In the genomic region with DNA sequence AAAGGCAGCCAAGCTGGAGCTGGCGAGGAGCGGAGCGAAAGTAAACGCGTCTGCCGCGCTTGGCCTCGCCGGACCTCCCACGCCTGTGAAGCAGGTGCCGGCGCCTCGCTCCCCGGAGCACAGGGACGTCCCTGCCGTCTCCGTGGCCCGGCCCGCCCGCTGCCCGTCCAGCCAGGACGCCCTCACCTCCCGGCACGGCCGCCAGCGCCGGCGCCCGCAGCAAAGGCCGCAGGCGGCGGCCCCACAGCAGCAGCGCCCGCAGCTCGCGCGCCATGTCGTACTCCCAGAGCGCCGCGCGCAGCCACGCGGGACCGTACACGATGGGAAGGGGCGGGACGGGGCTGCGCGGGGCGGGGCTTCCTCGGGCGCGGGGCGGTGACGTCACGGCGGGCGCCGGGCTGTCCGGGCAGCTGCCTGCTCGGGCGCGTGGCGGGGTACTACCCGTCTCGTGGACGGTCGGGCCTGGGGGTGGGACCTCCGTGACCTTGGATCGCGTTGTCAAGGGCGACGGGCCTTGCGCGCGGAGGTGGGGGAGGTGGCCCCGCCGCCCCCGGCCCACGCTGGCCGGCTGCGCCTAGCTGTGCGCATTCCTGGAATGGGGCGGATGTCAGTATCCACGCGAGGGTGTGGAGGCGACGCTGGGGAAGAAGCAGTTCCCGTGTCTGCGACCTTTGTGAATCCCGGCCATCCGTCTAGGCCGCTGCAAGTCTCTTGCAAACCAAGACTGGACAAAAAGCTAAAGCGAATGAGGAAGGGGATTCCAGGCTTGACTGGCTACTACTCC, we compare ENCODE assay signal across 1 cellular context.
TF ChIP-seq lines count a peak whose summit lies in the region.

A gene (minus strand): TSS at position 290 of the 784 bp plus-strand sequence. CDS start 16 bp downstream, at position 274.

TF ChIP-seq in K562, 482 proteins besides CTCF, POLR2A, EP300 and RAD21 (continued from another document and continues in another):
- no peak for TF ChIP-seq XRCC3 (IDR thresholded peaks at IDR 0.05)
- no peak for TF ChIP-seq DACH1 (IDR thresholded peaks at IDR 0.05; ENCODE audit: partially characterized antibody)
- TF ChIP-seq ELF1 (tag; IDR thresholded peaks at IDR 0.05) = no peak
- TF ChIP-seq CHD2 (IDR thresholded peaks at IDR 0.05; ENCODE audit: low read depth, low read length) = peak; percentile 54
- TF ChIP-seq, protein P1, sequence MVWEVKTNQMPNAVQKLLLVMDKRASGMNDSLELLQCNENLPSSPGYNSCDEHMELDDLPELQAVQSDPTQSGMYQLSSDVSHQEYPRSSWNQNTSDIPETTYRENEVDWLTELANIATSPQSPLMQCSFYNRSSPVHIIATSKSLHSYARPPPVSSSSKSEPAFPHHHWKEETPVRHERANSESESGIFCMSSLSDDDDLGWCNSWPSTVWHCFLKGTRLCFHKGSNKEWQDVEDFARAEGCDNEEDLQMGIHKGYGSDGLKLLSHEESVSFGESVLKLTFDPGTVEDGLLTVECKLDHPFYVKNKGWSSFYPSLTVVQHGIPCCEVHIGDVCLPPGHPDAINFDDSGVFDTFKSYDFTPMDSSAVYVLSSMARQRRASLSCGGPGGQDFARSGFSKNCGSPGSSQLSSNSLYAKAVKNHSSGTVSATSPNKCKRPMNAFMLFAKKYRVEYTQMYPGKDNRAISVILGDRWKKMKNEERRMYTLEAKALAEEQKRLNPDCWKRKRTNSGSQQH (CRISPR knock-in tag; IDR thresholded peaks at IDR 0.05) = 0 out of 2 replicates have a peak, but pooled peaks have one; percentile 32
- TF ChIP-seq NEUROD1 (IDR thresholded peaks at IDR 0.05; ENCODE audit: borderline replicate concordance, low read depth, low read length, partially characterized antibody) = peak; percentile 32
- no peak for TF ChIP-seq MAFK (IDR thresholded peaks at IDR 0.05; ENCODE audit: low read length)
- 0 out of 2 replicates have a peak, but pooled peaks have one; percentile 52 for TF ChIP-seq ZNF197 (CRISPR knock-in tag; IDR thresholded peaks at IDR 0.05; ENCODE audit: low read depth)
- peak; percentile 77 for TF ChIP-seq POLR2B (IDR thresholded peaks at IDR 0.05; ENCODE audit: low read depth, partially characterized antibody)
- TF ChIP-seq, protein P2, sequence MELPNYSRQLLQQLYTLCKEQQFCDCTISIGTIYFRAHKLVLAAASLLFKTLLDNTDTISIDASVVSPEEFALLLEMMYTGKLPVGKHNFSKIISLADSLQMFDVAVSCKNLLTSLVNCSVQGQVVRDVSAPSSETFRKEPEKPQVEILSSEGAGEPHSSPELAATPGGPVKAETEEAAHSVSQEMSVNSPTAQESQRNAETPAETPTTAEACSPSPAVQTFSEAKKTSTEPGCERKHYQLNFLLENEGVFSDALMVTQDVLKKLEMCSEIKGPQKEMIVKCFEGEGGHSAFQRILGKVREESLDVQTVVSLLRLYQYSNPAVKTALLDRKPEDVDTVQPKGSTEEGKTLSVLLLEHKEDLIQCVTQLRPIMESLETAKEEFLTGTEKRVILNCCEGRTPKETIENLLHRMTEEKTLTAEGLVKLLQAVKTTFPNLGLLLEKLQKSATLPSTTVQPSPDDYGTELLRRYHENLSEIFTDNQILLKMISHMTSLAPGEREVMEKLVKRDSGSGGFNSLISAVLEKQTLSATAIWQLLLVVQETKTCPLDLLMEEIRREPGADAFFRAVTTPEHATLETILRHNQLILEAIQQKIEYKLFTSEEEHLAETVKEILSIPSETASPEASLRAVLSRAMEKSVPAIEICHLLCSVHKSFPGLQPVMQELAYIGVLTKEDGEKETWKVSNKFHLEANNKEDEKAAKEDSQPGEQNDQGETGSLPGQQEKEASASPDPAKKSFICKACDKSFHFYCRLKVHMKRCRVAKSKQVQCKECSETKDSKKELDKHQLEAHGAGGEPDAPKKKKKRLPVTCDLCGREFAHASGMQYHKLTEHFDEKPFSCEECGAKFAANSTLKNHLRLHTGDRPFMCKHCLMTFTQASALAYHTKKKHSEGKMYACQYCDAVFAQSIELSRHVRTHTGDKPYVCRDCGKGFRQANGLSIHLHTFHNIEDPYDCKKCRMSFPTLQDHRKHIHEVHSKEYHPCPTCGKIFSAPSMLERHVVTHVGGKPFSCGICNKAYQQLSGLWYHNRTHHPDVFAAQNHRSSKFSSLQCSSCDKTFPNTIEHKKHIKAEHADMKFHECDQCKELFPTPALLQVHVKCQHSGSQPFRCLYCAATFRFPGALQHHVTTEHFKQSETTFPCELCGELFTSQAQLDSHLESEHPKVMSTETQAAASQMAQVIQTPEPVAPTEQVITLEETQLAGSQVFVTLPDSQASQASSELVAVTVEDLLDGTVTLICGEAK (IDR thresholded peaks at IDR 0.05) = peak; percentile 53
- TF ChIP-seq, protein P2 (CRISPR knock-in tag; IDR thresholded peaks at IDR 0.05) = no peak
- 0 out of 2 replicates have a peak, but pooled peaks have one; percentile 5 for TF ChIP-seq ZNF584 (CRISPR knock-in tag; IDR thresholded peaks at IDR 0.05; ENCODE audit: low read depth)
- no peak for TF ChIP-seq RBM39 (optimal IDR thresholded peaks at IDR 0.05; ENCODE audit: low read depth, low read length)
- no peak for TF ChIP-seq CC2D1A (IDR thresholded peaks at IDR 0.05)
- 0 out of 2 replicates have a peak, but pooled peaks have one; percentile 11 for TF ChIP-seq CBFA2T3 (IDR thresholded peaks at IDR 0.05)
- TF ChIP-seq, protein P3, sequence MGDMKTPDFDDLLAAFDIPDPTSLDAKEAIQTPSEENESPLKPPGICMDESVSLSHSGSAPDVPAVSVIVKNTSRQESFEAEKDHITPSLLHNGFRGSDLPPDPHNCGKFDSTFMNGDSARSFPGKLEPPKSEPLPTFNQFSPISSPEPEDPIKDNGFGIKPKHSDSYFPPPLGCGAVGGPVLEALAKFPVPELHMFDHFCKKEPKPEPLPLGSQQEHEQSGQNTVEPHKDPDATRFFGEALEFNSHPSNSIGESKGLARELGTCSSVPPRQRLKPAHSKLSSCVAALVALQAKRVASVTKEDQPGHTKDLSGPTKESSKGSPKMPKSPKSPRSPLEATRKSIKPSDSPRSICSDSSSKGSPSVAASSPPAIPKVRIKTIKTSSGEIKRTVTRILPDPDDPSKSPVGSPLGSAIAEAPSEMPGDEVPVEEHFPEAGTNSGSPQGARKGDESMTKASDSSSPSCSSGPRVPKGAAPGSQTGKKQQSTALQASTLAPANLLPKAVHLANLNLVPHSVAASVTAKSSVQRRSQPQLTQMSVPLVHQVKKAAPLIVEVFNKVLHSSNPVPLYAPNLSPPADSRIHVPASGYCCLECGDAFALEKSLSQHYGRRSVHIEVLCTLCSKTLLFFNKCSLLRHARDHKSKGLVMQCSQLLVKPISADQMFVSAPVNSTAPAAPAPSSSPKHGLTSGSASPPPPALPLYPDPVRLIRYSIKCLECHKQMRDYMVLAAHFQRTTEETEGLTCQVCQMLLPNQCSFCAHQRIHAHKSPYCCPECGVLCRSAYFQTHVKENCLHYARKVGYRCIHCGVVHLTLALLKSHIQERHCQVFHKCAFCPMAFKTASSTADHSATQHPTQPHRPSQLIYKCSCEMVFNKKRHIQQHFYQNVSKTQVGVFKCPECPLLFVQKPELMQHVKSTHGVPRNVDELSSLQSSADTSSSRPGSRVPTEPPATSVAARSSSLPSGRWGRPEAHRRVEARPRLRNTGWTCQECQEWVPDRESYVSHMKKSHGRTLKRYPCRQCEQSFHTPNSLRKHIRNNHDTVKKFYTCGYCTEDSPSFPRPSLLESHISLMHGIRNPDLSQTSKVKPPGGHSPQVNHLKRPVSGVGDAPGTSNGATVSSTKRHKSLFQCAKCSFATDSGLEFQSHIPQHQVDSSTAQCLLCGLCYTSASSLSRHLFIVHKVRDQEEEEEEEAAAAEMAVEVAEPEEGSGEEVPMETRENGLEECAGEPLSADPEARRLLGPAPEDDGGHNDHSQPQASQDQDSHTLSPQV (IDR thresholded peaks at IDR 0.05) = peak; percentile 88
- TF ChIP-seq ZNF507 (tag; conservative IDR thresholded peaks at IDR 0.05) = no peak
- no peak for TF ChIP-seq SMARCA5 (IDR thresholded peaks at IDR 0.05)
- TF ChIP-seq, protein P4, sequence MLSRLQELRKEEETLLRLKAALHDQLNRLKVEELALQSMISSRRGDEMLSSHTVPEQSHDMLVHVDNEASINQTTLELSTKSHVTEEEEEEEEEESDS (CRISPR knock-in tag; IDR thresholded peaks at IDR 0.05) = no peak
- TF ChIP-seq HEY1 (CRISPR knock-in tag; IDR thresholded peaks at IDR 0.05; ENCODE audit: borderline replicate concordance) = no peak
- no peak for TF ChIP-seq NR3C1 (CRISPR knock-in tag; IDR thresholded peaks at IDR 0.05)
- no peak for TF ChIP-seq MAFG (tag; conservative IDR thresholded peaks at IDR 0.05)
- no peak for TF ChIP-seq RFX5 (IDR thresholded peaks at IDR 0.05; ENCODE audit: low read depth, low read length)
- TF ChIP-seq TCFL5 (CRISPR knock-in tag; conservative IDR thresholded peaks at IDR 0.05) = no peak
- TF ChIP-seq ZNF408 (CRISPR knock-in tag; IDR thresholded peaks at IDR 0.05; ENCODE audit: low read depth) = no peak
- TF ChIP-seq MAZ (CRISPR knock-in tag; conservative IDR thresholded peaks at IDR 0.05 in 1 of 2, IDR thresholded peaks at IDR 0.05 in 1 of 2) = peak; percentile 55 to 77; a peak in 3 of 4 replicates
- peak; percentile 74 for TF ChIP-seq CTBP1 (IDR thresholded peaks at IDR 0.05; ENCODE audit: borderline replicate concordance)
- no peak for TF ChIP-seq MED1 (CRISPR knock-in tag; IDR thresholded peaks at IDR 0.05; ENCODE audit: borderline replicate concordance)
- peak; percentile 78 to 84 for TF ChIP-seq NRF1 (conservative IDR thresholded peaks at IDR 0.05 in 1 of 2, IDR thresholded peaks at IDR 0.05 in 1 of 2)
- TF ChIP-seq, protein P5, sequence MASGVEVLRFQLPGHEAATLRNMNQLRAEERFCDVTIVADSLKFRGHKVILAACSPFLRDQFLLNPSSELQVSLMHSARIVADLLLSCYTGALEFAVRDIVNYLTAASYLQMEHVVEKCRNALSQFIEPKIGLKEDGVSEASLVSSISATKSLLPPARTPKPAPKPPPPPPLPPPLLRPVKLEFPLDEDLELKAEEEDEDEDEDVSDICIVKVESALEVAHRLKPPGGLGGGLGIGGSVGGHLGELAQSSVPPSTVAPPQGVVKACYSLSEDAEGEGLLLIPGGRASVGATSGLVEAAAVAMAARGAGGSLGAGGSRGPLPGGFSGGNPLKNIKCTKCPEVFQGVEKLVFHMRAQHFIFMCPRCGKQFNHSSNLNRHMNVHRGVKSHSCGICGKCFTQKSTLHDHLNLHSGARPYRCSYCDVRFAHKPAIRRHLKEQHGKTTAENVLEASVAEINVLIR (CRISPR knock-in tag; IDR thresholded peaks at IDR 0.05) = peak; percentile 96
- TF ChIP-seq GABPA (tag; conservative IDR thresholded peaks at IDR 0.05; ENCODE audit: low read depth) = peak; percentile 61
- no peak for TF ChIP-seq PHTF2 (CRISPR knock-in tag; IDR thresholded peaks at IDR 0.05)
- TF ChIP-seq, protein P6, sequence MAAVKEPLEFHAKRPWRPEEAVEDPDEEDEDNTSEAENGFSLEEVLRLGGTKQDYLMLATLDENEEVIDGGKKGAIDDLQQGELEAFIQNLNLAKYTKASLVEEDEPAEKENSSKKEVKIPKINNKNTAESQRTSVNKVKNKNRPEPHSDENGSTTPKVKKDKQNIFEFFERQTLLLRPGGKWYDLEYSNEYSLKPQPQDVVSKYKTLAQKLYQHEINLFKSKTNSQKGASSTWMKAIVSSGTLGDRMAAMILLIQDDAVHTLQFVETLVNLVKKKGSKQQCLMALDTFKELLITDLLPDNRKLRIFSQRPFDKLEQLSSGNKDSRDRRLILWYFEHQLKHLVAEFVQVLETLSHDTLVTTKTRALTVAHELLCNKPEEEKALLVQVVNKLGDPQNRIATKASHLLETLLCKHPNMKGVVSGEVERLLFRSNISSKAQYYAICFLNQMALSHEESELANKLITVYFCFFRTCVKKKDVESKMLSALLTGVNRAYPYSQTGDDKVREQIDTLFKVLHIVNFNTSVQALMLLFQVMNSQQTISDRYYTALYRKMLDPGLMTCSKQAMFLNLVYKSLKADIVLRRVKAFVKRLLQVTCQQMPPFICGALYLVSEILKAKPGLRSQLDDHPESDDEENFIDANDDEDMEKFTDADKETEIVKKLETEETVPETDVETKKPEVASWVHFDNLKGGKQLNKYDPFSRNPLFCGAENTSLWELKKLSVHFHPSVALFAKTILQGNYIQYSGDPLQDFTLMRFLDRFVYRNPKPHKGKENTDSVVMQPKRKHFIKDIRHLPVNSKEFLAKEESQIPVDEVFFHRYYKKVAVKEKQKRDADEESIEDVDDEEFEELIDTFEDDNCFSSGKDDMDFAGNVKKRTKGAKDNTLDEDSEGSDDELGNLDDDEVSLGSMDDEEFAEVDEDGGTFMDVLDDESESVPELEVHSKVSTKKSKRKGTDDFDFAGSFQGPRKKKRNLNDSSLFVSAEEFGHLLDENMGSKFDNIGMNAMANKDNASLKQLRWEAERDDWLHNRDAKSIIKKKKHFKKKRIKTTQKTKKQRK (IDR thresholded peaks at IDR 0.05; ENCODE audit: borderline replicate concordance, low read depth, low read length) = no peak
- 0 out of 2 replicates have a peak, but pooled peaks have one; percentile 72 for TF ChIP-seq ERF (CRISPR knock-in tag; IDR thresholded peaks at IDR 0.05)
